25 cellular contexts compared by ENCODE assay signal in the genomic region with DNA sequence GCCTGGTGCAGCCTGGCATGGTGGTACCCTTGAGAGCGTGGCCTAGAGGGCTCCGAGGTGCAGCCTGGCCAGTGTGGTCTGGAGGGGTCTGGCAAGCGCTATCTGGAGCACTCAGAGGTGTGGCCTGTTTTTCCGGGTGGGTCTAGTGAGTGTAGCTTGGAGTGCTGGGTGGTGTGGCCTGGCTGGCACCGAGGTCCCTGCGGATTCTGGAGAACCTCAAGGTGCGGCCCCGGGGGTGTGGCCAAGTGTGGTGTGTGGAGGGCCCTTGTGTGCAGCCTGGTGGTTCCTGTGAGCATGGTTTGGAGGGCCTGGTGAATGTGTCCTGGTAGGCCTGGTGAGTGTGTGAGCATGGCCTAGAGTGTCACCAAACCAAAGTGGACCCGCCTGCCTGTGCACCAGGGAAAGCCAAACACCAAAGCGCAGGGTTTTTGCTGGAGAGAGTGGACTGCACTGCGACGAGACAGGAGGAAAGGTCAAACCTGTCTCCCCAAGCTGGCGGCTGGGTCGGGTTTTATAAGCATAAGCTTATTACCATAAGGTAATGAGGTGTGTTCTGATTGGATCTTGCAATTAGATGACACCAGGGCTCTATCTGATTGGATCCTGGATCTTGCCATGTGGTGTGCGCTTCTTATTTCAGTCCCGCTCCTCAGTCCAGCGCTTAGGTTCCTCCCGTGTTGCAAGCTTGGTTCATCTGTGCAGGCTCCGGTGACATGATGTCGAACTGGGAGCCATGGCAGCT. TPM values are rescaled to one million over a fixed set of nuclear protein-coding genes. Genes with fewer than 3 reads are reported as not detected.
DNase-seq lines count a peak whose midpoint lies in the region; ATAC-seq and TF ChIP-seq lines count a peak whose summit lies in the region.
"Had no signal": no experiment of that assay in that cellular context is flagged by ENCODE, and none has a peak within 500 bp of the region (broad histone marks: within the 10 kb centered on the region; RNA-seq: fewer than 3 reads in every experiment).

No MANE protein-coding gene starts in this region.

- H3K27ac ChIP-seq in lower lobe of right lung (no peak overlapping the region), thyroid gland (no peak overlapping the region)
- H3K27ac ChIP-seq: brain microvascular endothelial cell, colonic mucosa, esophagus muscularis mucosa had no signal

- TF ChIP-seq POLR2A in thyroid gland (IDR thresholded peaks at IDR 0.05) = no peak

- intact Hi-C loops in Right ventricle myocardium inferior (cut with DNase I) (no loop called here), left cardiac atrium (cut with DNase I) (no loop called here), lower lobe of right lung (cut with DNase I) (no loop called here), thyroid gland (cut with DNase I) (no loop called here)

- peaks cover 9% of the 10 kb centered on the region for H3K36me3 ChIP-seq in lower lobe of right lung
- H3K36me3 ChIP-seq in thyroid gland = no peaks in the 10 kb centered on the region
- H3K36me3 ChIP-seq: brain microvascular endothelial cell, colonic mucosa had no signal

- H3K4me3 ChIP-seq in lower lobe of right lung (no peak overlapping the region), thyroid gland (replicated peaks in 1 of 3) (no peak overlapping the region)
- H3K4me3 ChIP-seq: colonic mucosa, esophagus muscularis mucosa, GM12878 had no signal

- H3K27ac Mint-ChIP-seq in activated naive CD8-positive, alpha-beta T cell treated with anti-CD3 and anti-CD28 coated beads, Interleukin-2, amount 50 U/mL, for 24 hours = no peak overlapping the region
- H3K27ac Mint-ChIP-seq: progenitor cell of endocrine pancreas had no signal

- no peaks in the 10 kb centered on the region for H3K9me3 ChIP-seq in lower lobe of right lung
- H3K9me3 ChIP-seq in thyroid gland = no peaks in the 10 kb centered on the region
- H3K9me3 ChIP-seq: Caco-2, colonic mucosa, esophagus muscularis mucosa had no signal

- TF ChIP-seq CTCF in lower lobe of right lung (IDR thresholded peaks at IDR 0.05) = no peak
- no peak for TF ChIP-seq CTCF in thyroid gland (IDR thresholded peaks at IDR 0.05)

- peaks cover 51% of the 10 kb centered on the region for H3K36me3 Mint-ChIP-seq in activated naive CD8-positive, alpha-beta T cell treated with anti-CD3 and anti-CD28 coated beads, Interleukin-2, amount 50 U/mL, for 24 hours (ENCODE audit: low read depth)

- H3K27me3 ChIP-seq in lower lobe of right lung (ENCODE audit: low read depth) = no peaks in the 10 kb centered on the region
- no peaks in the 10 kb centered on the region for H3K27me3 ChIP-seq in thyroid gland
- H3K27me3 ChIP-seq: brain microvascular endothelial cell, colonic mucosa, esophagus muscularis mucosa had no signal

- H3K4me3 Mint-ChIP-seq in activated naive CD8-positive, alpha-beta T cell treated with anti-CD3 and anti-CD28 coated beads, Interleukin-2, amount 50 U/mL, for 24 hours = peak overlapping the region; percentile 51
- H3K4me3 Mint-ChIP-seq: activated CD8-positive, alpha-beta T cell treated with anti-CD3 and anti-CD28 coated beads for 36 hours had no signal

- 93 to 96% methylated on average over 16 to 17 of the region's 20 CpGs for WGBS in thyroid gland, 2 donors

- H3K27me3 Mint-ChIP-seq in activated naive CD8-positive, alpha-beta T cell treated with anti-CD3 and anti-CD28 coated beads, Interleukin-2, amount 50 U/mL, for 24 hours = no peaks in the 10 kb centered on the region
- H3K27me3 Mint-ChIP-seq: activated CD8-positive, alpha-beta T cell treated with anti-CD3 and anti-CD28 coated beads for 36 hours; progenitor cell of endocrine pancreas had no signal

- DNase-seq in Right ventricle myocardium inferior (ENCODE audit: missing footprints) = peak; percentile 44
- DNase-seq in left cardiac atrium = no peak
- DNase-seq in activated naive CD8-positive, alpha-beta T cell treated with anti-CD3 and anti-CD28 coated beads, Interleukin-2, amount 50 U/mL, for 24 hours = no peak
- DNase-seq in lower lobe of right lung = peak; percentile 71
- peak; percentile 36 to 42 for DNase-seq in thyroid gland
- DNase-seq in cerebellum (ENCODE audit: low spot score) = no peak
- DNase-seq: activated CD8-positive, alpha-beta T cell treated with anti-CD3 and anti-CD28 coated beads for 36 hours; activated effector memory CD4-positive, alpha-beta T cell treated with Interleukin-2 at 50 U/mL for 16 hours; activated T-cell treated with anti-CD3 and anti-CD28 coated beads for 4 hours; AML-193; brain microvascular endothelial cell; Caco-2; colonic mucosa; foreskin melanocyte; Karpas-422; MV-4-11; NCI-H2171 treated with DMSO at 0.1 percent for 48 hours; OCI-M1; SHP77 treated with DMSO at 0.1 percent for 48 hours had no signal

- H3K4me1 ChIP-seq in lower lobe of right lung (peaks cover 25% of the 10 kb centered on the region), thyroid gland (peaks cover 5 to 30% of the 10 kb centered on the region in 2 donors)
- H3K4me1 ChIP-seq: colonic mucosa had no signal

- H3K9me3 Mint-ChIP-seq in activated naive CD8-positive, alpha-beta T cell treated with anti-CD3 and anti-CD28 coated beads, Interleukin-2, amount 50 U/mL, for 24 hours = peaks cover 4% of the 10 kb centered on the region

- peaks cover 59% of the 10 kb centered on the region for H3K4me1 Mint-ChIP-seq in activated naive CD8-positive, alpha-beta T cell treated with anti-CD3 and anti-CD28 coated beads, Interleukin-2, amount 50 U/mL, for 24 hours

- ATAC-seq in Right ventricle myocardium inferior (no peak), left cardiac atrium (no peak), lower lobe of right lung (peak; percentile 63 to 86), HG03565 (IDR thresholded peaks at IDR 0.05; ENCODE audit: unreplicated experiment) (no peak), GM18858 (IDR thresholded peaks at IDR 0.05; ENCODE audit: unreplicated experiment) (no peak)
- ATAC-seq in activated naive CD8-positive, alpha-beta T cell treated with anti-CD3 and anti-CD28 coated beads, Interleukin-2, amount 50 U/mL, for 24 hours = no peak
- ATAC-seq: activated CD4-positive, CD25-positive, alpha-beta regulatory T cell treated with anti-CD3 and anti-CD28 coated beads, Interleukin-2, amount 50 U/mL, for 24 hours; activated CD8-positive, alpha-beta T cell treated with anti-CD3 and anti-CD28 coated beads for 36 hours; GM12878 had no signal

RNA-seq across cellular contexts. Expression of a gene that starts 35.7 kb away (rescaled TPM):
- total RNA-seq in Right ventricle myocardium inferior (63.1 TPM), left cardiac atrium (10 to 100 TPM; 50.1 to 56.2 TPM), lower lobe of right lung (156 TPM), thyroid gland (100 to 1,000 TPM in 2 of 4 donors, 10 to 100 TPM in 2; 82.1 to 104 (median 94.2) TPM), cerebellum (54.4 TPM)

Comparison
In these comparisons a context has a peak if more than half of its experiments do, and no peak if none do; other contexts are left out.
1. DNase-seq: peak in Right ventricle myocardium inferior (single experiment), lower lobe of right lung (single experiment) and thyroid gland (2 of 2); none in left cardiac atrium (single experiment), activated naive CD8-positive, alpha-beta T cell treated with anti-CD3 and anti-CD28 coated beads, Interleukin-2, amount 50 U/mL, for 24 hours (single experiment) and cerebellum (single experiment).
2. ATAC-seq: peak in lower lobe of right lung (2 of 2); none in Right ventricle myocardium inferior (single experiment), left cardiac atrium (0 of 2), activated naive CD8-positive, alpha-beta T cell treated with anti-CD3 and anti-CD28 coated beads, Interleukin-2, amount 50 U/mL, for 24 hours (single experiment), HG03565 (single experiment) and GM18858 (single experiment).